ENCODE assay signal across 14 cellular contexts in the genomic region with DNA sequence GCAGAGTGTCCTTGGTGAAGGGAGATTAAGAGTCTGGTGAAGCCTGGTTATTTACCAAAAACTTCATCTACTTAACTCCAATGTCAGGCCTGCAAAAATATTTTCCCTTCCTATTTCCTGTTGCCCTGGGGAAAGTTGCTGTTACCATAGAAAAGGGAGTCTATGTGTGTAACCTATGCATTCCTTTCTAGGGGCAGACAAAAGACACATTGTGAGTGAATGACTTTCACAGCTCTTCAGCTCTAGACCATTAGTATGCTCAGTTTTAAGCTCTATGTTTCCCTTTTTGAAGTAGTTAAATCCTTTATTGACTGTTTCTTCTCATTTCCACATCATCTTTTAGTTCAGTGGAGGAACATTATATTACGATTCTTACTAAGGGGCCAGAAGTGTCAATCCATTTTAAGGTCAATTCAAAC. TPM values are rescaled to one million over a fixed set of nuclear protein-coding genes. Genes with fewer than 3 reads are reported as not detected.
DNase-seq lines count a peak whose midpoint lies in the region; ATAC-seq and TF ChIP-seq lines count a peak whose summit lies in the region.
"Had no signal": no experiment of that assay in that cellular context is flagged by ENCODE, and none has a peak within 500 bp of the region (broad histone marks: within the 10 kb centered on the region; RNA-seq: fewer than 3 reads in every experiment).

No MANE protein-coding gene starts in this region.

- CTCF ChIA-PET in CD4-positive, alpha-beta T cell (lab: Charles Lee): no interaction called here

- H3K27me3 ChIP-seq in CD4-positive, alpha-beta T cell (ENCODE audit: control insufficient read depth, insufficient read depth, low read length): peaks cover 3% of the 10 kb centered on the region
- H3K27me3 ChIP-seq: neutrophil had no signal

- H3K27ac Mint-ChIP-seq in chondrocyte (ENCODE audit: unreplicated experiment): peak overlapping the region; percentile 79
- no peak overlapping the region for H3K27ac Mint-ChIP-seq in CD4-positive, alpha-beta T cell
- H3K27ac Mint-ChIP-seq: activated naive CD8-positive, alpha-beta T cell treated with anti-CD3 and anti-CD28 coated beads, Interleukin-2, amount 50 U/mL, for 24 hours; CD14-positive monocyte had no signal

- ATAC-seq in CD4-positive, alpha-beta T cell (ENCODE audit: poor library complexity): no peak
- ATAC-seq: activated naive CD8-positive, alpha-beta T cell treated with anti-CD3 and anti-CD28 coated beads, Interleukin-2, amount 50 U/mL, for 24 hours; Panc1 had no signal

- H3K36me3 Mint-ChIP-seq in chondrocyte (ENCODE audit: low read depth): no peaks in the 10 kb centered on the region
- no peaks in the 10 kb centered on the region for H3K36me3 Mint-ChIP-seq in CD4-positive, alpha-beta T cell (ENCODE audit: low read depth)
- H3K36me3 Mint-ChIP-seq: CD14-positive monocyte had no signal

- intact Hi-C loops in CD4-positive, alpha-beta T cell (cut with DNase I, micrococcal nuclease): loop anchor here in 1 of 2 experiments (5.0 kb wide), 1 partner anchor 676 kb away; no protein-coding TSS in a partner anchor

- no peaks in the 10 kb centered on the region for H3K27me3 Mint-ChIP-seq in chondrocyte (ENCODE audit: low read depth)
- peaks cover 15% of the 10 kb centered on the region for H3K27me3 Mint-ChIP-seq in CD4-positive, alpha-beta T cell

- H3K4me3 Mint-ChIP-seq in chondrocyte (ENCODE audit: unreplicated experiment): no peak overlapping the region
- H3K4me3 Mint-ChIP-seq in CD4-positive, alpha-beta T cell: no peak overlapping the region
- H3K4me3 Mint-ChIP-seq: activated naive CD8-positive, alpha-beta T cell treated with anti-CD3 and anti-CD28 coated beads, Interleukin-2, amount 50 U/mL, for 24 hours; CD14-positive monocyte had no signal

- no peak for TF ChIP-seq CTCF in chondrocyte (IDR thresholded peaks at IDR 0.05)
- no peak for TF ChIP-seq CTCF in CD4-positive, alpha-beta T cell (IDR thresholded peaks at IDR 0.05)

- no peak overlapping the region for H3K27ac ChIP-seq in CD4-positive, alpha-beta T cell (ENCODE audit: low read depth, low read length)
- H3K27ac ChIP-seq: neutrophil had no signal

- H3K9me3 ChIP-seq in CD4-positive, alpha-beta T cell (ENCODE audit: control insufficient read depth, low read length): no peaks in the 10 kb centered on the region
- H3K9me3 ChIP-seq: neutrophil had no signal

- no peaks in the 10 kb centered on the region for H3K9me3 Mint-ChIP-seq in chondrocyte (ENCODE audit: low read depth)
- no peaks in the 10 kb centered on the region for H3K9me3 Mint-ChIP-seq in CD4-positive, alpha-beta T cell
- H3K9me3 Mint-ChIP-seq: activated naive CD8-positive, alpha-beta T cell treated with anti-CD3 and anti-CD28 coated beads, Interleukin-2, amount 50 U/mL, for 24 hours had no signal

- DNase-seq in AG08396 (ENCODE audit: low spot score): peak; percentile 26
- peak; percentile 56 for DNase-seq in HuH-7.5 (ENCODE audit: low spot score)
- no peak for DNase-seq in chondrocyte (ENCODE audit: low spot score)
- DNase-seq in kidney glomerular epithelial cell (lab: John Stamatoyannopoulos, UW): peak; percentile 74
- no peak for DNase-seq in NOMO-1 treated with dmso at 0.1 percent for 144 hours (lab: John Stamatoyannopoulos, UW; ENCODE audit: unreplicated experiment)
- no peak for DNase-seq in CD4-positive, alpha-beta T cell
- no peak for DNase-seq in NCI-H2196 (lab: John Stamatoyannopoulos, UW; ENCODE audit: unreplicated experiment)
- no peak for DNase-seq in C1 segment of cervical spinal cord (lab: John Stamatoyannopoulos, UW)
- DNase-seq: activated CD4-positive, alpha-beta T cell treated with anti-CD3 and anti-CD28 coated beads, Interleukin-2, amount 50 U/mL, for 1 hour; activated naive CD8-positive, alpha-beta T cell treated with anti-CD3 and anti-CD28 coated beads, Interleukin-2, amount 50 U/mL, for 24 hours; NCI-H1105 treated with DMSO at 0.1 percent for 48 hours had no signal

- POLR2A ChIA-PET in CD4-positive, alpha-beta T cell (lab: Charles Lee): no interaction called here

- H3K4me1 Mint-ChIP-seq in chondrocyte (ENCODE audit: low read depth): peaks cover 35% of the 10 kb centered on the region
- H3K4me1 Mint-ChIP-seq in CD4-positive, alpha-beta T cell (ENCODE audit: low read depth): no peaks in the 10 kb centered on the region
- H3K4me1 Mint-ChIP-seq: activated naive CD8-positive, alpha-beta T cell treated with anti-CD3 and anti-CD28 coated beads, Interleukin-2, amount 50 U/mL, for 24 hours; CD14-positive monocyte had no signal

RNA-seq across cellular contexts. Expression of gene SGCE, which starts 45.6 kb away (rescaled TPM):
- total RNA-seq in chondrocyte: 61.1 to 76.8 TPM (median 72.3 TPM) in 3 replicates
- total RNA-seq in CD4-positive, alpha-beta T cell: under 1 TPM in 1 of 2 experiments, not detected in 1; 0.31 TPM

Comparison
In these comparisons a context has a peak if more than half of its experiments do, and no peak if none do; other contexts are left out.
1. DNase-seq: peak in AG08396 (single experiment), HuH-7.5 (single experiment) and kidney glomerular epithelial cell (single experiment); none in chondrocyte (single experiment), NOMO-1 treated with dmso at 0.1 percent for 144 hours (single experiment), CD4-positive, alpha-beta T cell (0 of 10), NCI-H2196 (single experiment) and C1 segment of cervical spinal cord (0 of 14).
2. RNA of gene SGCE, which starts 45.6 kb away (total RNA-seq): 61.1 to 76.8 TPM in chondrocyte; 0.31 TPM in CD4-positive, alpha-beta T cell; every median in the first group is over 10 times any median in the second.